ENCODE assay signal across 1 cellular context in the genomic region with DNA sequence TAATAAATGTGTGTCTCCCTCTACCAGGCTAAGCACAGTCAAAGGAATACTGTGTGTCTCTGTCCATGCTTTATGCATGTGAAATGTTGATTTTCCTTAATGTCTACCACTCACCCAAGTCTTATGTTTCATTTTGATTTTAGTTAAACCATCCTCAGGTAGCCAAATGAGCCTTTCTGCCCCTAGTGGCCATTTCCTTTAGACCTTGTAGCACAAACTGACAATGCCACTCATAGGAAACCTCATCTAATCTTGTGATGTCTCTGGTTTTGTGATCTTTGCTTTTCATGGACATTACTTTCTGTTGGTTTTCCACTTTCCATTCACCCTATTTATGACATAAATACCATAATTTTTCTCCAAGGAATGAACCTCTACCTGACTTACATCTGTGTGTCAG.
TF ChIP-seq lines count a peak whose summit lies in the region.

No MANE protein-coding gene starts in this region.

TF ChIP-seq in SK-N-SH treated with all-trans-retinoic acid at 6 μM for 48 hours, 23 proteins besides CTCF, POLR2A, EP300 and RAD21 (continued from another document):
- TF ChIP-seq, protein P1, sequence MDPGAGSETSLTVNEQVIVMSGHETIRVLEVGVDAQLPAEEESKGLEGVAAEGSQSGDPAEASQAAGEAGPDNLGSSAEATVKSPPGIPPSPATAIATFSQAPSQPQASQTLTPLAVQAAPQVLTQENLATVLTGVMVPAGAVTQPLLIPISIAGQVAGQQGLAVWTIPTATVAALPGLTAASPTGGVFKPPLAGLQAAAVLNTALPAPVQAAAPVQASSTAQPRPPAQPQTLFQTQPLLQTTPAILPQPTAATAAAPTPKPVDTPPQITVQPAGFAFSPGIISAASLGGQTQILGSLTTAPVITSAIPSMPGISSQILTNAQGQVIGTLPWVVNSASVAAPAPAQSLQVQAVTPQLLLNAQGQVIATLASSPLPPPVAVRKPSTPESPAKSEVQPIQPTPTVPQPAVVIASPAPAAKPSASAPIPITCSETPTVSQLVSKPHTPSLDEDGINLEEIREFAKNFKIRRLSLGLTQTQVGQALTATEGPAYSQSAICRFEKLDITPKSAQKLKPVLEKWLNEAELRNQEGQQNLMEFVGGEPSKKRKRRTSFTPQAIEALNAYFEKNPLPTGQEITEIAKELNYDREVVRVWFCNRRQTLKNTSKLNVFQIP (CRISPR knock-in tag; IDR thresholded peaks at IDR 0.05; ENCODE audit: borderline replicate concordance, low read depth) = no peak
- TF ChIP-seq ZFP3 (CRISPR knock-in tag; IDR thresholded peaks at IDR 0.05) (no peak), CSDC2 (CRISPR knock-in tag; IDR thresholded peaks at IDR 0.05) (no peak), RARB (CRISPR knock-in tag; IDR thresholded peaks at IDR 0.05) (no peak), ARNTL (CRISPR knock-in tag; IDR thresholded peaks at IDR 0.05; ENCODE audit: borderline replicate concordance, low read depth) (no peak), ISL1 (CRISPR knock-in tag; IDR thresholded peaks at IDR 0.05) (no peak), PPARA (CRISPR knock-in tag; IDR thresholded peaks at IDR 0.05; ENCODE audit: borderline replicate concordance) (no peak), ZNF70 (CRISPR knock-in tag; IDR thresholded peaks at IDR 0.05) (no peak), TOX (CRISPR knock-in tag; IDR thresholded peaks at IDR 0.05; ENCODE audit: borderline replicate concordance) (no peak)
